ENCODE assay signal across 2 cellular contexts in the genomic region with DNA sequence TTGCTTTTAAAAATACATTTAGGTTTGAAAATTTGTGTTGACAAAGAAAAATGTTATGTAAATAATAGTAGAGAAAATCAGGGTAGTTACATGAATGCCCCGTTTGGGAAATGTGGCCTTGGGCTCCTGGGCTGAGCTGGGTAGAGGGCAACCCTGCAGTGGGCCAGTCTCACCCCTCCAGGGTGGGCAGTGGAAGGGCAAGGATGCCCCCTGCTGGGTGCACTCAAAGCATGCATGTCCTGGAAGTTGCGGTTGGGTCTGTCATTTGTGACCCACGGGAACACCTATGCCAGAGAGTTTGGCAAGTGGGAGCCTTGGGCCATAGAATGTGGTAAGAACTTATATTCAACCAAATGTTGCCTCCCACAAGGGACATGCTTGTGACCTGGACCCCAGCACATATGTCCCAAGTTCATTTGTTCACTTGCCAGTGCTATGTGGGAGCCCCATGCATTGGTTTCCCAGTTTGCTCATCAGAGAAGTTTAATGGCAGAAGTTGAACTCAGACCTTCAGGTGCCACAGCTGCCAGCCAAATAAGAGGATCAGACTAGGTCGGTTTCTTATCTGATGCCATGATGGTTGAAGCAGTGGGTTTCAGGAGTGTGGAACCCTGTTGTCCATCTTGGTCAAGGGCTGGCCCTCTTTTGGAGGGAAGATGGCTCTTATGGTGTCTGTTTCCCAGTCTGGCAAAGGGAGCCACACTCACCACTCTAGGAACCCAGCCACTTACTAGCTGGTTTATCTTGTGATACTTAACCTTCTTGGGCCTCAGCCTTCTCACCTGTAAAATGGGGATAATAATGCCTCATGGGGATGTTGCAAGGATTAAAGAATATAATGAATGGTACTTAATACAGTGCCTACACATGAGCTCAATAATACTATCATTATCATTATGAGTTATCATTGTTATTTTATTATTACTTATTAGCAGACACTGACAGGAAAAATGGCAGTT.
TF ChIP-seq lines count a peak whose summit lies in the region.

No MANE protein-coding gene starts in this region.

TF ChIP-seq in HEK293, 187 proteins besides CTCF, POLR2A, EP300 and RAD21 (continues in another document):
- TF ChIP-seq BCL11A (tag by site-specific recombination; IDR thresholded peaks at IDR 0.05; ENCODE audit: low read depth) (no peak), GLI4 (tag by site-specific recombination; IDR thresholded peaks at IDR 0.05) (no peak), TRIM28 (IDR thresholded peaks at IDR 0.05; ENCODE audit: borderline replicate concordance, low read length) (no peak), ZBTB48 (tag by site-specific recombination; IDR thresholded peaks at IDR 0.05) (no peak)
- TF ChIP-seq, protein P1, sequence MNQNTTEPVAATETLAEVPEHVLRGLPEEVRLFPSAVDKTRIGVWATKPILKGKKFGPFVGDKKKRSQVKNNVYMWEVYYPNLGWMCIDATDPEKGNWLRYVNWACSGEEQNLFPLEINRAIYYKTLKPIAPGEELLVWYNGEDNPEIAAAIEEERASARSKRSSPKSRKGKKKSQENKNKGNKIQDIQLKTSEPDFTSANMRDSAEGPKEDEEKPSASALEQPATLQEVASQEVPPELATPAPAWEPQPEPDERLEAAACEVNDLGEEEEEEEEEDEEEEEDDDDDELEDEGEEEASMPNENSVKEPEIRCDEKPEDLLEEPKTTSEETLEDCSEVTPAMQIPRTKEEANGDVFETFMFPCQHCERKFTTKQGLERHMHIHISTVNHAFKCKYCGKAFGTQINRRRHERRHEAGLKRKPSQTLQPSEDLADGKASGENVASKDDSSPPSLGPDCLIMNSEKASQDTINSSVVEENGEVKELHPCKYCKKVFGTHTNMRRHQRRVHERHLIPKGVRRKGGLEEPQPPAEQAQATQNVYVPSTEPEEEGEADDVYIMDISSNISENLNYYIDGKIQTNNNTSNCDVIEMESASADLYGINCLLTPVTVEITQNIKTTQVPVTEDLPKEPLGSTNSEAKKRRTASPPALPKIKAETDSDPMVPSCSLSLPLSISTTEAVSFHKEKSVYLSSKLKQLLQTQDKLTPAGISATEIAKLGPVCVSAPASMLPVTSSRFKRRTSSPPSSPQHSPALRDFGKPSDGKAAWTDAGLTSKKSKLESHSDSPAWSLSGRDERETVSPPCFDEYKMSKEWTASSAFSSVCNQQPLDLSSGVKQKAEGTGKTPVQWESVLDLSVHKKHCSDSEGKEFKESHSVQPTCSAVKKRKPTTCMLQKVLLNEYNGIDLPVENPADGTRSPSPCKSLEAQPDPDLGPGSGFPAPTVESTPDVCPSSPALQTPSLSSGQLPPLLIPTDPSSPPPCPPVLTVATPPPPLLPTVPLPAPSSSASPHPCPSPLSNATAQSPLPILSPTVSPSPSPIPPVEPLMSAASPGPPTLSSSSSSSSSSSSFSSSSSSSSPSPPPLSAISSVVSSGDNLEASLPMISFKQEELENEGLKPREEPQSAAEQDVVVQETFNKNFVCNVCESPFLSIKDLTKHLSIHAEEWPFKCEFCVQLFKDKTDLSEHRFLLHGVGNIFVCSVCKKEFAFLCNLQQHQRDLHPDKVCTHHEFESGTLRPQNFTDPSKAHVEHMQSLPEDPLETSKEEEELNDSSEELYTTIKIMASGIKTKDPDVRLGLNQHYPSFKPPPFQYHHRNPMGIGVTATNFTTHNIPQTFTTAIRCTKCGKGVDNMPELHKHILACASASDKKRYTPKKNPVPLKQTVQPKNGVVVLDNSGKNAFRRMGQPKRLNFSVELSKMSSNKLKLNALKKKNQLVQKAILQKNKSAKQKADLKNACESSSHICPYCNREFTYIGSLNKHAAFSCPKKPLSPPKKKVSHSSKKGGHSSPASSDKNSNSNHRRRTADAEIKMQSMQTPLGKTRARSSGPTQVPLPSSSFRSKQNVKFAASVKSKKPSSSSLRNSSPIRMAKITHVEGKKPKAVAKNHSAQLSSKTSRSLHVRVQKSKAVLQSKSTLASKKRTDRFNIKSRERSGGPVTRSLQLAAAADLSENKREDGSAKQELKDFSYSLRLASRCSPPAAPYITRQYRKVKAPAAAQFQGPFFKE (tag by site-specific recombination; IDR thresholded peaks at IDR 0.05; ENCODE audit: borderline replicate concordance): no peak
- TF ChIP-seq, protein P2, sequence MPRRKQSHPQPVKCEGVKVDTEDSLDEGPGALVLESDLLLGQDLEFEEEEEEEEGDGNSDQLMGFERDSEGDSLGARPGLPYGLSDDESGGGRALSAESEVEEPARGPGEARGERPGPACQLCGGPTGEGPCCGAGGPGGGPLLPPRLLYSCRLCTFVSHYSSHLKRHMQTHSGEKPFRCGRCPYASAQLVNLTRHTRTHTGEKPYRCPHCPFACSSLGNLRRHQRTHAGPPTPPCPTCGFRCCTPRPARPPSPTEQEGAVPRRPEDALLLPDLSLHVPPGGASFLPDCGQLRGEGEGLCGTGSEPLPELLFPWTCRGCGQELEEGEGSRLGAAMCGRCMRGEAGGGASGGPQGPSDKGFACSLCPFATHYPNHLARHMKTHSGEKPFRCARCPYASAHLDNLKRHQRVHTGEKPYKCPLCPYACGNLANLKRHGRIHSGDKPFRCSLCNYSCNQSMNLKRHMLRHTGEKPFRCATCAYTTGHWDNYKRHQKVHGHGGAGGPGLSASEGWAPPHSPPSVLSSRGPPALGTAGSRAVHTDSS (tag by site-specific recombination; IDR thresholded peaks at IDR 0.05): no peak
- TF ChIP-seq, protein P3, sequence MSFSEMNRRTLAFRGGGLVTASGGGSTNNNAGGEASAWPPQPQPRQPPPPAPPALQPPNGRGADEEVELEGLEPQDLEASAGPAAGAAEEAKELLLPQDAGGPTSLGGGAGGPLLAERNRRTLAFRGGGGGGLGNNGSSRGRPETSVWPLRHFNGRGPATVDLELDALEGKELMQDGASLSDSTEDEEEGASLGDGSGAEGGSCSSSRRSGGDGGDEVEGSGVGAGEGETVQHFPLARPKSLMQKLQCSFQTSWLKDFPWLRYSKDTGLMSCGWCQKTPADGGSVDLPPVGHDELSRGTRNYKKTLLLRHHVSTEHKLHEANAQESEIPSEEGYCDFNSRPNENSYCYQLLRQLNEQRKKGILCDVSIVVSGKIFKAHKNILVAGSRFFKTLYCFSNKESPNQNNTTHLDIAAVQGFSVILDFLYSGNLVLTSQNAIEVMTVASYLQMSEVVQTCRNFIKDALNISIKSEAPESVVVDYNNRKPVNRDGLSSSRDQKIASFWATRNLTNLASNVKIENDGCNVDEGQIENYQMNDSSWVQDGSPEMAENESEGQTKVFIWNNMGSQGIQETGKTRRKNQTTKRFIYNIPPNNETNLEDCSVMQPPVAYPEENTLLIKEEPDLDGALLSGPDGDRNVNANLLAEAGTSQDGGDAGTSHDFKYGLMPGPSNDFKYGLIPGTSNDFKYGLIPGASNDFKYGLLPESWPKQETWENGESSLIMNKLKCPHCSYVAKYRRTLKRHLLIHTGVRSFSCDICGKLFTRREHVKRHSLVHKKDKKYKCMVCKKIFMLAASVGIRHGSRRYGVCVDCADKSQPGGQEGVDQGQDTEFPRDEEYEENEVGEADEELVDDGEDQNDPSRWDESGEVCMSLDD (tag by site-specific recombination; IDR thresholded peaks at IDR 0.05): no peak
- TF ChIP-seq, protein P4, sequence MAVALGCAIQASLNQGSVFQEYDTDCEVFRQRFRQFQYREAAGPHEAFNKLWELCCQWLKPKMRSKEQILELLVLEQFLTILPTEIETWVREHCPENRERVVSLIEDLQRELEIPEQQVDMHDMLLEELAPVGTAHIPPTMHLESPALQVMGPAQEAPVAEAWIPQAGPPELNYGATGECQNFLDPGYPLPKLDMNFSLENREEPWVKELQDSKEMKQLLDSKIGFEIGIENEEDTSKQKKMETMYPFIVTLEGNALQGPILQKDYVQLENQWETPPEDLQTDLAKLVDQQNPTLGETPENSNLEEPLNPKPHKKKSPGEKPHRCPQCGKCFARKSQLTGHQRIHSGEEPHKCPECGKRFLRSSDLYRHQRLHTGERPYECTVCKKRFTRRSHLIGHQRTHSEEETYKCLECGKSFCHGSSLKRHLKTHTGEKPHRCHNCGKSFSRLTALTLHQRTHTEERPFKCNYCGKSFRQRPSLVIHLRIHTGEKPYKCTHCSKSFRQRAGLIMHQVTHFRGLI (tag by site-specific recombination; IDR thresholded peaks at IDR 0.05): no peak

TF ChIP-seq in GM12878, 131 proteins besides CTCF, POLR2A, EP300 and RAD21:
- TF ChIP-seq RUNX3 (IDR thresholded peaks at IDR 0.05; ENCODE audit: low read length) (peak; percentile 70), SMC3 (IDR thresholded peaks at IDR 0.05; ENCODE audit: borderline replicate concordance, low read length) (peak; percentile 70), POU2F2 (IDR thresholded peaks at IDR 0.05; ENCODE audit: borderline replicate concordance, low read depth, low read length) (peak; percentile 63; the same call in 1 of the 3 replicates), YY1 (IDR thresholded peaks at IDR 0.05; ENCODE audit: low read depth, low read length) (0 out of 2 replicates have a peak, but pooled peaks have one; percentile 34), IKZF1 (conservative IDR thresholded peaks at IDR 0.05) (peak; percentile 24; the same call in 1 of the 2 replicates), ETV6 (conservative IDR thresholded peaks at IDR 0.05 in 1 of 2, IDR thresholded peaks at IDR 0.05 in 1 of 2; ENCODE audit: borderline replicate concordance in 1 of 2, low read depth in 1 of 2) (peak in 1 of 2 experiments; percentile 16; a peak in 1 of 4 replicates), ZZZ3 (IDR thresholded peaks at IDR 0.05; ENCODE audit: control insufficient read depth, insufficient read length, low read depth) (no peak)
- TF ChIP-seq, protein P5, sequence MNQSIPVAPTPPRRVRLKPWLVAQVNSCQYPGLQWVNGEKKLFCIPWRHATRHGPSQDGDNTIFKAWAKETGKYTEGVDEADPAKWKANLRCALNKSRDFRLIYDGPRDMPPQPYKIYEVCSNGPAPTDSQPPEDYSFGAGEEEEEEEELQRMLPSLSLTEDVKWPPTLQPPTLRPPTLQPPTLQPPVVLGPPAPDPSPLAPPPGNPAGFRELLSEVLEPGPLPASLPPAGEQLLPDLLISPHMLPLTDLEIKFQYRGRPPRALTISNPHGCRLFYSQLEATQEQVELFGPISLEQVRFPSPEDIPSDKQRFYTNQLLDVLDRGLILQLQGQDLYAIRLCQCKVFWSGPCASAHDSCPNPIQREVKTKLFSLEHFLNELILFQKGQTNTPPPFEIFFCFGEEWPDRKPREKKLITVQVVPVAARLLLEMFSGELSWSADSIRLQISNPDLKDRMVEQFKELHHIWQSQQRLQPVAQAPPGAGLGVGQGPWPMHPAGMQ (IDR thresholded peaks at IDR 0.05; ENCODE audit: borderline replicate concordance): no peak
